Comparison of ENCODE assay signal across 8 cellular contexts in genomic region chr3:195657475-195658372, GRCh38.
DNase-seq lines count a peak whose midpoint lies in the region; ATAC-seq and TF ChIP-seq lines count a peak whose summit lies in the region.
"Not testable (repeated sequence)": the region's sequence is repeated elsewhere in the genome, so short reads cannot be mapped to it uniquely, and the experiment has no call there.

No MANE protein-coding gene starts in this region.

- TF ChIP-seq POLR2A in GM15510 (IDR thresholded peaks at IDR 0.05; ENCODE audit: borderline replicate concordance, extremely low read depth, insufficient read length), result peak; percentile 61

- H3K27me3 ChIP-seq in colonic mucosa; subcutaneous abdominal adipose tissue (ENCODE audit: control insufficient read depth in 5 of 5, insufficient read depth in 4 of 5, low read length in 5 of 5): not testable (repeated sequence)

- POLR2A ChIA-PET in activated CD8-positive, alpha-beta T cell treated with anti-CD3 and anti-CD28 coated beads, Interleukin-2, amount 10 ng/mL, durations not matched to agents 7 days and 5 days (lab: Charles Lee), result not testable (repeated sequence)

- H3K36me3 Mint-ChIP-seq in activated CD8-positive, alpha-beta T cell treated with anti-CD3 and anti-CD28 coated beads, Interleukin-2, amount 10 ng/mL, durations not matched to agents 7 days and 5 days (ENCODE audit: low read depth); immature natural killer cell: not testable (repeated sequence)

- not testable (repeated sequence) for H3K9me3 ChIP-seq in colonic mucosa; subcutaneous abdominal adipose tissue (ENCODE audit: control insufficient read depth in 5 of 5, low read length in 5 of 5)

- H3K9ac ChIP-seq in colonic mucosa (ENCODE audit: low read depth in 2 of 2, low read length in 2 of 2) (peak overlapping the region; percentile 26 to 76), subcutaneous abdominal adipose tissue (ENCODE audit: low read length in 5 of 5) (peak overlapping the region in 3 of 5 donors; percentile 70 to 78 (median 70))

- CTCF ChIA-PET in activated CD8-positive, alpha-beta T cell treated with anti-CD3 and anti-CD28 coated beads, Interleukin-2, amount 10 ng/mL, durations not matched to agents 7 days and 5 days (lab: Charles Lee), result not testable (repeated sequence)

- not testable (repeated sequence) for TF ChIP-seq CTCF in colonic mucosa (IDR thresholded peaks at IDR 0.05)

- peak; percentile 70 for DNase-seq in LHCN-M2 (ENCODE audit: low read depth)
- peak; percentile 93 for DNase-seq in activated CD8-positive, alpha-beta T cell treated with anti-CD3 and anti-CD28 coated beads, Interleukin-2, amount 10 ng/mL, durations not matched to agents 7 days and 5 days
- peak; percentile 96 for DNase-seq in colonic mucosa
- peak; percentile 87 to 96 (median 95) for DNase-seq in immature natural killer cell
- peak; percentile 5 for DNase-seq in pulmonary artery endothelial cell (ENCODE audit: low read depth, low spot score)

- H3K36me3 ChIP-seq in colonic mucosa; subcutaneous abdominal adipose tissue (ENCODE audit: control insufficient read depth in 5 of 5, insufficient read depth in 5 of 5, low read length in 5 of 5): not testable (repeated sequence)

- H3K4me3 Mint-ChIP-seq in activated CD8-positive, alpha-beta T cell treated with anti-CD3 and anti-CD28 coated beads, Interleukin-2, amount 10 ng/mL, durations not matched to agents 7 days and 5 days, result peak overlapping the region; percentile 84
- H3K4me3 Mint-ChIP-seq in immature natural killer cell, result peak overlapping the region; percentile 87 to 91 (median 89)

- peak overlapping the region; percentile 84 for H3K27ac Mint-ChIP-seq in activated CD8-positive, alpha-beta T cell treated with anti-CD3 and anti-CD28 coated beads, Interleukin-2, amount 10 ng/mL, durations not matched to agents 7 days and 5 days
- H3K27ac Mint-ChIP-seq in immature natural killer cell, result peak overlapping the region; percentile 80 to 94 (median 84)

- intact Hi-C loops in colonic mucosa (cut with DNase I), result not testable (repeated sequence)

- not testable (repeated sequence) for H3K27me3 Mint-ChIP-seq in activated CD8-positive, alpha-beta T cell treated with anti-CD3 and anti-CD28 coated beads, Interleukin-2, amount 10 ng/mL, durations not matched to agents 7 days and 5 days (ENCODE audit: low read depth); immature natural killer cell (ENCODE audit: low read depth in 3 of 3)

- peak; percentile 76 for ATAC-seq in HG02571 (IDR thresholded peaks at IDR 0.05; ENCODE audit: unreplicated experiment)
- peak; percentile 95 for ATAC-seq in activated CD8-positive, alpha-beta T cell treated with anti-CD3 and anti-CD28 coated beads, Interleukin-2, amount 10 ng/mL, durations not matched to agents 7 days and 5 days

- H3K9me3 Mint-ChIP-seq in activated CD8-positive, alpha-beta T cell treated with anti-CD3 and anti-CD28 coated beads, Interleukin-2, amount 10 ng/mL, durations not matched to agents 7 days and 5 days (ENCODE audit: insufficient read depth); immature natural killer cell: not testable (repeated sequence)

- H3K4me1 ChIP-seq in colonic mucosa; subcutaneous abdominal adipose tissue (ENCODE audit: control insufficient read depth in 5 of 5, insufficient read depth in 5 of 5, low read length in 5 of 5): not testable (repeated sequence)

- peak overlapping the region; percentile 72 for H3K27ac ChIP-seq in colonic mucosa
- H3K27ac ChIP-seq in subcutaneous abdominal adipose tissue (ENCODE audit: low read depth, low read length), result peak overlapping the region; percentile 67

- peak overlapping the region; percentile 56 for H3K4me3 ChIP-seq in colonic mucosa
- H3K4me3 ChIP-seq in subcutaneous abdominal adipose tissue (ENCODE audit: low read depth in 1 of 5, low read length in 5 of 5), result peak overlapping the region; percentile 61 to 73 (median 69)

- peaks cover 13% of the 10 kb centered on the region for H3K4me1 Mint-ChIP-seq in activated CD8-positive, alpha-beta T cell treated with anti-CD3 and anti-CD28 coated beads, Interleukin-2, amount 10 ng/mL, durations not matched to agents 7 days and 5 days (ENCODE audit: low read depth)
- peaks cover 4 to 20% of the 10 kb centered on the region in 2 donors for H3K4me1 Mint-ChIP-seq in immature natural killer cell

Comparison
In these comparisons a context has a peak if more than half of its experiments do, and no peak if none do; other contexts are left out.
1. Peak in every context shown above with its lines: DNase-seq, ATAC-seq, H3K4me3 ChIP-seq and H3K27ac ChIP-seq.
2. DNase-seq: peak in every context shown above with its lines; median percentile 96 in colonic mucosa; 95 in immature natural killer cell; 93 in activated CD8-positive, alpha-beta T cell treated with anti-CD3 and anti-CD28 coated beads, Interleukin-2, amount 10 ng/mL, durations not matched to agents 7 days and 5 days; 70 in LHCN-M2; 5 in pulmonary artery endothelial cell.